Comparison of ENCODE assay signal across 18 cellular contexts in genomic region chr9:86175743-86176456, GRCh38.
DNase-seq lines count a peak whose midpoint lies in the region; ATAC-seq and TF ChIP-seq lines count a peak whose summit lies in the region.
"Had no signal": no experiment of that assay in that cellular context is flagged by ENCODE, and none has a peak within 500 bp of the region (broad histone marks: within the 10 kb centered on the region; RNA-seq: fewer than 3 reads in every experiment).

No MANE protein-coding gene starts in this region.

- H3K27ac Mint-ChIP-seq in GM23338, result no peak overlapping the region
- no peak overlapping the region for H3K27ac Mint-ChIP-seq in HFFc6
- no peak overlapping the region for H3K27ac Mint-ChIP-seq in activated CD4-positive, alpha-beta memory T cell treated with anti-CD3 and anti-CD28 coated beads, Interleukin-2, amount 10 ng/mL, durations not matched to agents 7 days and 5 days
- H3K27ac Mint-ChIP-seq: activated naive CD8-positive, alpha-beta T cell treated with anti-CD3 and anti-CD28 coated beads, Interleukin-2, amount 50 U/mL, for 24 hours; activated T-helper 17 cell treated with anti-CD3 and anti-CD28 coated beads, Interleukin-2, amount 50 U/mL, for 72 hours had no signal

- no peak overlapping the region for H2AFZ ChIP-seq in GM23338

- no peaks in the 10 kb centered on the region for H3F3A ChIP-seq in GM23338 (replicated peaks; ENCODE audit: low read depth)

- POLR2A ChIA-PET in RWPE1 (lab: Yijun Ruan, JAX; ENCODE audit: low non-redundant PET), result no interaction called here
- POLR2A ChIA-PET in activated CD4-positive, alpha-beta memory T cell treated with anti-CD3 and anti-CD28 coated beads, Interleukin-2, amount 10 ng/mL, durations not matched to agents 7 days and 5 days (lab: Charles Lee), result no interaction called here

- H3K9me2 ChIP-seq in GM23338 (ENCODE audit: insufficient read depth), result 0 out of 2 replicates have a peak, but pooled peaks cover 5% of the 10 kb centered on the region

- DNase-seq in BE2C, result peak; percentile 18
- no peak for DNase-seq in GM23338 (ENCODE audit: low spot score)
- DNase-seq in NCI-H2081 treated with DMSO at 0.1 percent for 48 hours (lab: John Stamatoyannopoulos, UW), result peak; percentile 79
- peak; percentile 45 for DNase-seq in RWPE1 (ENCODE audit: low spot score)
- DNase-seq in HFFc6, result no peak
- no peak for DNase-seq in activated CD4-positive, alpha-beta T cell treated with anti-CD3 and anti-CD28 coated beads for 1 hour
- no peak for DNase-seq in NK-92 (lab: John Stamatoyannopoulos, UW; ENCODE audit: unreplicated experiment)
- no peak for DNase-seq in activated CD4-positive, alpha-beta memory T cell treated with anti-CD3 and anti-CD28 coated beads, Interleukin-2, amount 10 ng/mL, durations not matched to agents 7 days and 5 days
- DNase-seq: activated naive CD8-positive, alpha-beta T cell treated with anti-CD3 and anti-CD28 coated beads, Interleukin-2, amount 50 U/mL, for 24 hours; caudate nucleus; dorsolateral prefrontal cortex; left cardiac atrium; NCI-H446 had no signal

- H3K4me1 Mint-ChIP-seq in GM23338 (peaks cover 20% of the 10 kb centered on the region), HFFc6 (ENCODE audit: low read depth) (peaks cover 6% of the 10 kb centered on the region; the same call in 1 of the 2 replicates)
- H3K4me1 Mint-ChIP-seq in activated CD4-positive, alpha-beta memory T cell treated with anti-CD3 and anti-CD28 coated beads, Interleukin-2, amount 10 ng/mL, durations not matched to agents 7 days and 5 days, result no peaks in the 10 kb centered on the region
- H3K4me1 Mint-ChIP-seq: activated naive CD8-positive, alpha-beta T cell treated with anti-CD3 and anti-CD28 coated beads, Interleukin-2, amount 50 U/mL, for 24 hours; activated T-helper 17 cell treated with anti-CD3 and anti-CD28 coated beads, Interleukin-2, amount 50 U/mL, for 72 hours had no signal

- CTCF ChIA-PET in RWPE1 (lab: Yijun Ruan, JAX), result interaction anchor here (0.7 to 0.9 kb wide), 2 partner anchors 26 to 38 kb away, joined by 3 to 6 read pairs; no protein-coding TSS in a partner anchor
- CTCF ChIA-PET in activated CD4-positive, alpha-beta memory T cell treated with anti-CD3 and anti-CD28 coated beads, Interleukin-2, amount 10 ng/mL, durations not matched to agents 7 days and 5 days (lab: Charles Lee), result no interaction called here

- H3K27me3 ChIP-seq in BE2C, result no peaks in the 10 kb centered on the region
- H3K27me3 ChIP-seq in GM23338 (ENCODE audit: insufficient read depth), result no peaks in the 10 kb centered on the region
- H3K27me3 ChIP-seq: dorsolateral prefrontal cortex, SJCRH30, suprapubic skin, vagina had no signal

- H3K4me2 ChIP-seq in GM23338, result no peak overlapping the region

- H3K4me1 ChIP-seq in BE2C (no peaks in the 10 kb centered on the region), GM23338 (ENCODE audit: insufficient read depth) (peaks cover 4% of the 10 kb centered on the region)
- H3K4me1 ChIP-seq: suprapubic skin, vagina had no signal

- no peaks in the 10 kb centered on the region for H4K20me1 ChIP-seq in GM23338 (replicated peaks; ENCODE audit: insufficient read depth)

- no peaks in the 10 kb centered on the region for H3K9me3 Mint-ChIP-seq in GM23338
- H3K9me3 Mint-ChIP-seq in HFFc6, result no peaks in the 10 kb centered on the region
- no peaks in the 10 kb centered on the region for H3K9me3 Mint-ChIP-seq in activated CD4-positive, alpha-beta memory T cell treated with anti-CD3 and anti-CD28 coated beads, Interleukin-2, amount 10 ng/mL, durations not matched to agents 7 days and 5 days
- H3K9me3 Mint-ChIP-seq: activated naive CD8-positive, alpha-beta T cell treated with anti-CD3 and anti-CD28 coated beads, Interleukin-2, amount 50 U/mL, for 24 hours; activated T-helper 17 cell treated with anti-CD3 and anti-CD28 coated beads, Interleukin-2, amount 50 U/mL, for 72 hours had no signal

- no peaks in the 10 kb centered on the region for H3K79me2 ChIP-seq in GM23338 (replicated peaks; ENCODE audit: insufficient read depth)

- no peaks in the 10 kb centered on the region for H3K9me3 ChIP-seq in BE2C
- H3K9me3 ChIP-seq: SJCRH30, suprapubic skin, vagina had no signal

- peak overlapping the region; percentile 8; the same call in 1 of the 2 replicates for H3K4me3 ChIP-seq in BE2C (ENCODE audit: low read depth, low read length)
- H3K4me3 ChIP-seq in GM23338, result no peak overlapping the region
- H3K4me3 ChIP-seq: dorsolateral prefrontal cortex, SJCRH30, suprapubic skin, vagina had no signal

- H3K27ac ChIP-seq in GM23338 (ENCODE audit: low read depth), result no peak overlapping the region
- no peak overlapping the region for H3K27ac ChIP-seq in RWPE1
- H3K27ac ChIP-seq: dorsolateral prefrontal cortex, SJCRH30, suprapubic skin, vagina had no signal

- TF ChIP-seq CTCF in BE2C (IDR thresholded peaks at IDR 0.05; ENCODE audit: low read depth, low read length) (no peak), GM23338 (conservative IDR thresholded peaks at IDR 0.05; ENCODE audit: low read depth in 2 of 2) (0 out of 4 replicates have a peak, but pooled peaks of 1 of the 2 experiments have one; percentile 9), RWPE1 (conservative IDR thresholded peaks at IDR 0.05; ENCODE audit: low read depth) (no peak), HFFc6 (IDR thresholded peaks at IDR 0.05) (no peak)

- H3K4me3 Mint-ChIP-seq in GM23338, result no peak overlapping the region
- H3K4me3 Mint-ChIP-seq in HFFc6, result no peak overlapping the region
- no peak overlapping the region for H3K4me3 Mint-ChIP-seq in activated CD4-positive, alpha-beta memory T cell treated with anti-CD3 and anti-CD28 coated beads, Interleukin-2, amount 10 ng/mL, durations not matched to agents 7 days and 5 days
- H3K4me3 Mint-ChIP-seq: activated naive CD8-positive, alpha-beta T cell treated with anti-CD3 and anti-CD28 coated beads, Interleukin-2, amount 50 U/mL, for 24 hours; activated T-helper 17 cell treated with anti-CD3 and anti-CD28 coated beads, Interleukin-2, amount 50 U/mL, for 72 hours; neural crest cell had no signal

- H3K36me3 Mint-ChIP-seq in GM23338 (ENCODE audit: low read depth), result no peaks in the 10 kb centered on the region
- no peaks in the 10 kb centered on the region for H3K36me3 Mint-ChIP-seq in HFFc6 (ENCODE audit: low read depth)
- no peaks in the 10 kb centered on the region for H3K36me3 Mint-ChIP-seq in activated CD4-positive, alpha-beta memory T cell treated with anti-CD3 and anti-CD28 coated beads, Interleukin-2, amount 10 ng/mL, durations not matched to agents 7 days and 5 days (ENCODE audit: low read depth)

- H3K36me3 ChIP-seq in BE2C, result no peaks in the 10 kb centered on the region
- no peaks in the 10 kb centered on the region for H3K36me3 ChIP-seq in GM23338 (ENCODE audit: insufficient read depth)
- H3K36me3 ChIP-seq: SJCRH30, suprapubic skin, vagina had no signal

- no peaks in the 10 kb centered on the region for H3K27me3 Mint-ChIP-seq in GM23338 (ENCODE audit: insufficient read depth, low read depth, poor library complexity)
- H3K27me3 Mint-ChIP-seq in HFFc6 (ENCODE audit: insufficient read depth), result peaks cover 5% of the 10 kb centered on the region
- no peaks in the 10 kb centered on the region for H3K27me3 Mint-ChIP-seq in activated CD4-positive, alpha-beta memory T cell treated with anti-CD3 and anti-CD28 coated beads, Interleukin-2, amount 10 ng/mL, durations not matched to agents 7 days and 5 days
- H3K27me3 Mint-ChIP-seq: activated T-helper 17 cell treated with anti-CD3 and anti-CD28 coated beads, Interleukin-2, amount 50 U/mL, for 72 hours had no signal

- peak; percentile 66 for ATAC-seq in GM23338
- ATAC-seq: activated naive CD8-positive, alpha-beta T cell treated with anti-CD3 and anti-CD28 coated beads, Interleukin-2, amount 50 U/mL, for 24 hours; activated T-helper 17 cell treated with anti-CD3 and anti-CD28 coated beads, Interleukin-2, amount 50 U/mL, for 72 hours; left cardiac atrium had no signal

TF ChIP-seq in GM23338, 12 proteins besides CTCF, POLR2A, EP300 and RAD21:
- TF ChIP-seq NANOG (IDR thresholded peaks at IDR 0.05; ENCODE audit: borderline replicate concordance) (no peak), STAT1 (IDR thresholded peaks at IDR 0.05; ENCODE audit: unreplicated experiment) (no peak), ZNF331 (CRISPR knock-in tag; IDR thresholded peaks at IDR 0.05; ENCODE audit: low read depth) (no peak)

Comparison
In these comparisons a context has a peak if more than half of its experiments do, and no peak if none do; other contexts are left out.
1. DNase-seq: peak in BE2C (single experiment), NCI-H2081 treated with DMSO at 0.1 percent for 48 hours (single experiment) and RWPE1 (single experiment); none in GM23338 (single experiment), HFFc6 (single experiment), activated CD4-positive, alpha-beta T cell treated with anti-CD3 and anti-CD28 coated beads for 1 hour (single experiment), NK-92 (single experiment) and activated CD4-positive, alpha-beta memory T cell treated with anti-CD3 and anti-CD28 coated beads, Interleukin-2, amount 10 ng/mL, durations not matched to agents 7 days and 5 days (single experiment).